In the genomic region with DNA sequence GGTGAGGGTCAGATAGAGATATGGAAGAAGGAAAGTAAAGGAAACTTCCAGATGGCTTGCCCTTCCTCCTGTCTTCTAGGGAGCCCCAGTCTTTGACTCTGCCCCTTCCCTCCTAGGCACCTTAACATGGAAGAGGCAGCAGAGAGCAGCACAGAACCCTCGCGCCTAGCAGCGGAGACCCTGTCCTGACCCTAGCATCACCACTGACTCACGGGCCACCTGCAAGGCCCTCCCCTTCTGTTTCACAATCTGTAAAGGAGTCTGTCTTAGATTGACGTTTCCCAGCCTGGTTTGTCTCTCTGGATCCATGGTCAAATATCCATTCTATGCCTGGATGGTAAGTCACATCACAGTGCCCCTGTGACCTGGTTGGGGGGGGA, we compare ENCODE assay signal across 16 cellular contexts. TPM values are rescaled to one million over a fixed set of nuclear protein-coding genes. Genes with fewer than 3 reads are reported as not detected.
DNase-seq lines count a peak whose midpoint lies in the region; ATAC-seq and TF ChIP-seq lines count a peak whose summit lies in the region.
"Had no signal": no experiment of that assay in that cellular context is flagged by ENCODE, and none has a peak within 500 bp of the region (broad histone marks: within the 10 kb centered on the region; RNA-seq: fewer than 3 reads in every experiment).

No MANE protein-coding gene starts in this region.

- no peak for TF ChIP-seq CTCF in HEK293 (tag by site-specific recombination; IDR thresholded peaks at IDR 0.05)
- no peak for TF ChIP-seq CTCF in brain (conservative IDR thresholded peaks at IDR 0.05)
- no peak for TF ChIP-seq CTCF in nephron progenitor cell (IDR thresholded peaks at IDR 0.05)

- no peak overlapping the region for H3K4me3 Mint-ChIP-seq in brain
- H3K4me3 Mint-ChIP-seq in nephron progenitor cell, result no peak overlapping the region
- no peak overlapping the region for H3K4me3 Mint-ChIP-seq in activated CD8-positive, alpha-beta T cell treated with anti-CD3 and anti-CD28 coated beads, Interleukin-2, amount 10 ng/mL, durations not matched to agents 7 days and 5 days
- H3K4me3 Mint-ChIP-seq: CD4-positive, alpha-beta memory T cell had no signal

- no peaks in the 10 kb centered on the region for H3K36me3 ChIP-seq in BLaER1 treated with 17β-estradiol and CSF1 and Interleukin-3, amounts not matched to agents 10 nM and 100 nM
- no peaks in the 10 kb centered on the region for H3K36me3 ChIP-seq in HEK293 (ENCODE audit: control insufficient read depth in 2 of 2, insufficient read depth in 1 of 2, low read length in 2 of 2)

- CTCF ChIA-PET in HEK293 (lab: Yijun Ruan, JAX), result no interaction called here
- CTCF ChIA-PET in activated CD8-positive, alpha-beta T cell treated with anti-CD3 and anti-CD28 coated beads, Interleukin-2, amount 10 ng/mL, durations not matched to agents 7 days and 5 days (lab: Charles Lee), result no interaction called here

- peak overlapping the region in 9 of 11 experiments; percentile 18 to 73 (median 53); a peak in 14 of 22 replicates for H3K4me2 ChIP-seq in BLaER1 treated with 17β-estradiol and CSF1 and Interleukin-3, amounts not matched to agents 10 nM and 100 nM

- no peak for DNase-seq in nephron progenitor cell
- no peak for DNase-seq in amygdala (lab: John Stamatoyannopoulos, UW)
- DNase-seq in kidney glomerular epithelial cell (lab: John Stamatoyannopoulos, UW), result no peak
- no peak for DNase-seq in activated CD8-positive, alpha-beta T cell treated with anti-CD3 and anti-CD28 coated beads, Interleukin-2, amount 10 ng/mL, durations not matched to agents 7 days and 5 days
- DNase-seq in NCI-H526 (lab: John Stamatoyannopoulos, UW), result no peak
- DNase-seq: ACHN; CD4-positive, alpha-beta memory T cell; IMR-90; Kasumi-1; NCI-H1930; NCI-H226; NCI-H748 treated with DMSO at 0.1 percent for 48 hours; SHP77 had no signal

- no peaks in the 10 kb centered on the region for H3K9me3 ChIP-seq in BLaER1 treated with 17β-estradiol and CSF1 and Interleukin-3, amounts not matched to agents 10 nM and 100 nM (replicated peaks in 1 of 11)
- no peaks in the 10 kb centered on the region for H3K9me3 ChIP-seq in HEK293 (ENCODE audit: control insufficient read depth, insufficient read depth, low read depth, low read length)

- H3K9me3 Mint-ChIP-seq in brain (no peaks in the 10 kb centered on the region), nephron progenitor cell (no peaks in the 10 kb centered on the region)
- no peaks in the 10 kb centered on the region for H3K9me3 Mint-ChIP-seq in activated CD8-positive, alpha-beta T cell treated with anti-CD3 and anti-CD28 coated beads, Interleukin-2, amount 10 ng/mL, durations not matched to agents 7 days and 5 days (ENCODE audit: insufficient read depth)
- H3K9me3 Mint-ChIP-seq: CD4-positive, alpha-beta memory T cell had no signal

- no peak overlapping the region for H3K4me3 ChIP-seq in BLaER1 treated with 17β-estradiol and CSF1 and Interleukin-3, amounts not matched to agents 10 nM and 100 nM
- H3K4me3 ChIP-seq in HEK293 (ENCODE audit: low read depth, low read length), result no peak overlapping the region

- peaks cover 21 to 69% (median 52%) of the 10 kb centered on the region in 10 experiments; a peak in 18 of 20 replicates for H3K4me1 ChIP-seq in BLaER1 treated with 17β-estradiol and CSF1 and Interleukin-3, amounts not matched to agents 10 nM and 100 nM
- H3K4me1 ChIP-seq in HEK293 (ENCODE audit: control insufficient read depth, insufficient read depth, low read length), result peaks cover 4% of the 10 kb centered on the region

- H3K27ac Mint-ChIP-seq in brain, result peak overlapping the region; percentile 58 to 96 (median 92)
- peak overlapping the region; percentile 93 for H3K27ac Mint-ChIP-seq in nephron progenitor cell
- H3K27ac Mint-ChIP-seq in activated CD8-positive, alpha-beta T cell treated with anti-CD3 and anti-CD28 coated beads, Interleukin-2, amount 10 ng/mL, durations not matched to agents 7 days and 5 days, result no peak overlapping the region
- H3K27ac Mint-ChIP-seq: CD4-positive, alpha-beta memory T cell had no signal

- ATAC-seq in activated CD8-positive, alpha-beta T cell treated with anti-CD3 and anti-CD28 coated beads, Interleukin-2, amount 10 ng/mL, durations not matched to agents 7 days and 5 days, result no peak

- peaks cover 24% of the 10 kb centered on the region for H3K36me3 Mint-ChIP-seq in brain
- peaks cover 27% of the 10 kb centered on the region for H3K36me3 Mint-ChIP-seq in nephron progenitor cell (ENCODE audit: low read depth)
- no peaks in the 10 kb centered on the region for H3K36me3 Mint-ChIP-seq in activated CD8-positive, alpha-beta T cell treated with anti-CD3 and anti-CD28 coated beads, Interleukin-2, amount 10 ng/mL, durations not matched to agents 7 days and 5 days (ENCODE audit: low read depth)
- H3K36me3 Mint-ChIP-seq: CD4-positive, alpha-beta memory T cell had no signal

- POLR2A ChIA-PET in HEK293 (lab: Yijun Ruan, JAX), result no interaction called here
- POLR2A ChIA-PET in activated CD8-positive, alpha-beta T cell treated with anti-CD3 and anti-CD28 coated beads, Interleukin-2, amount 10 ng/mL, durations not matched to agents 7 days and 5 days (lab: Charles Lee), result interaction anchor here (0.6 to 1.1 kb wide), 2 partner anchors 13 to 29 kb away, joined by 3 read pairs; partner anchors contain the start of gene RNU5B-1

- no peaks in the 10 kb centered on the region for H3K27me3 Mint-ChIP-seq in brain
- peaks cover 8% of the 10 kb centered on the region for H3K27me3 Mint-ChIP-seq in nephron progenitor cell (ENCODE audit: low read depth, poor library complexity)
- H3K27me3 Mint-ChIP-seq in activated CD8-positive, alpha-beta T cell treated with anti-CD3 and anti-CD28 coated beads, Interleukin-2, amount 10 ng/mL, durations not matched to agents 7 days and 5 days (ENCODE audit: low read depth), result no peaks in the 10 kb centered on the region

- H3K4me1 Mint-ChIP-seq in brain, result peaks cover 69% of the 10 kb centered on the region
- peaks cover 79% of the 10 kb centered on the region for H3K4me1 Mint-ChIP-seq in nephron progenitor cell
- H3K4me1 Mint-ChIP-seq in activated CD8-positive, alpha-beta T cell treated with anti-CD3 and anti-CD28 coated beads, Interleukin-2, amount 10 ng/mL, durations not matched to agents 7 days and 5 days (ENCODE audit: low read depth), result no peaks in the 10 kb centered on the region
- H3K4me1 Mint-ChIP-seq: CD4-positive, alpha-beta memory T cell had no signal

- H3K9ac ChIP-seq in BLaER1 treated with 17β-estradiol and CSF1 and Interleukin-3, amounts not matched to agents 10 nM and 100 nM, result no peak overlapping the region

- peaks cover 0 to 6% (median 0%) of the 10 kb centered on the region in 11 experiments; a peak in 1 of 22 replicates for H3K27me3 ChIP-seq in BLaER1 treated with 17β-estradiol and CSF1 and Interleukin-3, amounts not matched to agents 10 nM and 100 nM

- H4K20me1 ChIP-seq in BLaER1 treated with 17β-estradiol and CSF1 and Interleukin-3, amounts not matched to agents 10 nM and 100 nM, result peaks cover 0 to 36% (median 0%) of the 10 kb centered on the region in 11 experiments; a peak in 6 of 22 replicates

- no peak overlapping the region for H3K27ac ChIP-seq in BLaER1 treated with 17β-estradiol and CSF1 and Interleukin-3, amounts not matched to agents 10 nM and 100 nM
- H3K27ac ChIP-seq in HEK293 (ENCODE audit: extremely low read depth, low read depth, low read length), result no peak overlapping the region

TF ChIP-seq in HEK293, 187 proteins besides CTCF, POLR2A, EP300 and RAD21:
- TF ChIP-seq, protein P1, sequence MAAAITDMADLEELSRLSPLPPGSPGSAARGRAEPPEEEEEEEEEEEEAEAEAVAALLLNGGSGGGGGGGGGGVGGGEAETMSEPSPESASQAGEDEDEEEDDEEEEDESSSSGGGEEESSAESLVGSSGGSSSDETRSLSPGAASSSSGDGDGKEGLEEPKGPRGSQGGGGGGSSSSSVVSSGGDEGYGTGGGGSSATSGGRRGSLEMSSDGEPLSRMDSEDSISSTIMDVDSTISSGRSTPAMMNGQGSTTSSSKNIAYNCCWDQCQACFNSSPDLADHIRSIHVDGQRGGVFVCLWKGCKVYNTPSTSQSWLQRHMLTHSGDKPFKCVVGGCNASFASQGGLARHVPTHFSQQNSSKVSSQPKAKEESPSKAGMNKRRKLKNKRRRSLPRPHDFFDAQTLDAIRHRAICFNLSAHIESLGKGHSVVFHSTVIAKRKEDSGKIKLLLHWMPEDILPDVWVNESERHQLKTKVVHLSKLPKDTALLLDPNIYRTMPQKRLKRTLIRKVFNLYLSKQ (tag by site-specific recombination; IDR thresholded peaks at IDR 0.05; ENCODE audit: borderline replicate concordance), result no peak
- TF ChIP-seq GLIS1 (tag by site-specific recombination; IDR thresholded peaks at IDR 0.05), result peak; percentile 33

RNA-seq across cellular contexts. Expression of gene RNU5B-1, which starts 29.0 kb away (rescaled TPM):
- polyA plus RNA-seq in brain (ENCODE audit: insufficient read depth, low read depth, low replicate concordance), result not detected
- total RNA-seq in activated CD8-positive, alpha-beta T cell treated with anti-CD3 and anti-CD28 coated beads, Interleukin-2, amount 10 ng/mL, durations not matched to agents 7 days and 5 days, result 10 to 100 TPM in 1 of 2 experiments, not detected in 1; 19.9 TPM
- total RNA-seq: IMR-90 had no signal
- polyA plus RNA-seq: CD4-positive, alpha-beta memory T cell; IMR-90 had no signal

RNA-seq across cellular contexts. Expression of gene RNU5A-1, which starts 37.6 kb away (rescaled TPM):
- not detected for polyA plus RNA-seq in brain (ENCODE audit: insufficient read depth, low read depth, low replicate concordance)
- not detected for total RNA-seq in activated CD8-positive, alpha-beta T cell treated with anti-CD3 and anti-CD28 coated beads, Interleukin-2, amount 10 ng/mL, durations not matched to agents 7 days and 5 days
- total RNA-seq: CD4-positive, alpha-beta memory T cell; IMR-90 had no signal
- polyA plus RNA-seq: CD4-positive, alpha-beta memory T cell; IMR-90 had no signal

RNA-seq across cellular contexts. Expression of gene IGDCC3, which starts 44.4 kb away (rescaled TPM):
- polyA plus RNA-seq in brain (ENCODE audit: insufficient read depth, low read depth, low replicate concordance), result 0.63 TPM
- not detected for total RNA-seq in activated CD8-positive, alpha-beta T cell treated with anti-CD3 and anti-CD28 coated beads, Interleukin-2, amount 10 ng/mL, durations not matched to agents 7 days and 5 days
- total RNA-seq: CD4-positive, alpha-beta memory T cell had no signal
- polyA plus RNA-seq: CD4-positive, alpha-beta memory T cell had no signal

RNA-seq across cellular contexts. Expression of gene PARP16, which starts 46.7 kb away (rescaled TPM):
- polyA plus RNA-seq in brain (ENCODE audit: insufficient read depth, low read depth, low replicate concordance), result 8.4 TPM
- 10 to 100 TPM; 17.0 to 19.3 TPM for total RNA-seq in activated CD8-positive, alpha-beta T cell treated with anti-CD3 and anti-CD28 coated beads, Interleukin-2, amount 10 ng/mL, durations not matched to agents 7 days and 5 days
